In the genomic region with DNA sequence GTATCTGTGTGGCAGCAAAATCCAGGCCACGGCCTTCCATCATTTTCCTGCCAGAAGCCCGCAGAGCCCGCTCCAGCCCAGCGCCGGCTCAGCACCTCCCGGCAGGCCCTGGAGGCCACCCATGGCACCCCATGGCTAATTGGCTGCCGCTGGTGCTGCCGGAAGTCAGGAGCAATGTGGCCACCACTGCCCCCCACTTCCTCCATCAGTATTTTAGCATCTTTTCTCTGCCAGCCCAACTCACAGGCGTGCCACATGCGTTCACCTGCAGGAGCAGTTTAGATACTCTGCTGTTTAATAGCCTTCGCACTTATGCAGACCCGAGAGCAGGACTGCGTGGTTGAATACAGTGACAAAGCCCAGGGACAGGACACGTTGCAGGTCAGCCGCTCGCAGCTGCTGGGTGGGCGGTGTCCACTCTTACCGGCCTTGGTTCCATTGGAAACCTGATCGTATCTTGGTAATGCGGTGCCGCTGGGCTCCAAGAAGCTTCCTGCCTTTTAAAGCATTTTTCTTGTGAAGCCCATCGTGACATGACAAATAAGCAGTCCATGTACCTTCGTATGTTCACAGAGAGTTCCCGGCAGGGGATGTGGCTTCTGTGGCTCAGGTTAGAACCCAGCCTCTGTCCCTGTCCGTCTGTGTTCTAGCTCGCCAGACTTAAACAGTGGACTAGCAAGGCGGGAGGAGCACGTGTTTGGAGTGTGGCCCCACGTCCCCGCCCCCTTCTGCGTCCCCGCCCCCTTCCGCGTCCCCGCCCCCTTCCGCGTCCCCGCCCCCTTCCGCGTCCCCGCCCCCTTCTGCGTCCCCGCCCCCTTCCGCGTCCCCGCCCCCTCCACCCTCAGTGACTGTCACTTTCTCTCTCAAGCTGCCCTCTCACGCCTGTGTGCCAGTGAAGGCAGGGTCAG, we compare ENCODE assay signal across 1 cellular context.
TF ChIP-seq lines count a peak whose summit lies in the region.

No MANE protein-coding gene starts in this region.

TF ChIP-seq in WTC11, 78 proteins besides CTCF, POLR2A, EP300 and RAD21 (continued from another document):
- TF ChIP-seq, protein P1, sequence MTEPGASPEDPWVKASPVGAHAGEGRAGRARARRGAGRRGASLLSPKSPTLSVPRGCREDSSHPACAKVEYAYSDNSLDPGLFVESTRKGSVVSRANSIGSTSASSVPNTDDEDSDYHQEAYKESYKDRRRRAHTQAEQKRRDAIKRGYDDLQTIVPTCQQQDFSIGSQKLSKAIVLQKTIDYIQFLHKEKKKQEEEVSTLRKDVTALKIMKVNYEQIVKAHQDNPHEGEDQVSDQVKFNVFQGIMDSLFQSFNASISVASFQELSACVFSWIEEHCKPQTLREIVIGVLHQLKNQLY (CRISPR knock-in tag; IDR thresholded peaks at IDR 0.05) = no peak
- no peak for TF ChIP-seq NR2C2 (CRISPR knock-in tag; IDR thresholded peaks at IDR 0.05)
